Comparison of ENCODE assay signal across 17 cellular contexts in the genomic region with DNA sequence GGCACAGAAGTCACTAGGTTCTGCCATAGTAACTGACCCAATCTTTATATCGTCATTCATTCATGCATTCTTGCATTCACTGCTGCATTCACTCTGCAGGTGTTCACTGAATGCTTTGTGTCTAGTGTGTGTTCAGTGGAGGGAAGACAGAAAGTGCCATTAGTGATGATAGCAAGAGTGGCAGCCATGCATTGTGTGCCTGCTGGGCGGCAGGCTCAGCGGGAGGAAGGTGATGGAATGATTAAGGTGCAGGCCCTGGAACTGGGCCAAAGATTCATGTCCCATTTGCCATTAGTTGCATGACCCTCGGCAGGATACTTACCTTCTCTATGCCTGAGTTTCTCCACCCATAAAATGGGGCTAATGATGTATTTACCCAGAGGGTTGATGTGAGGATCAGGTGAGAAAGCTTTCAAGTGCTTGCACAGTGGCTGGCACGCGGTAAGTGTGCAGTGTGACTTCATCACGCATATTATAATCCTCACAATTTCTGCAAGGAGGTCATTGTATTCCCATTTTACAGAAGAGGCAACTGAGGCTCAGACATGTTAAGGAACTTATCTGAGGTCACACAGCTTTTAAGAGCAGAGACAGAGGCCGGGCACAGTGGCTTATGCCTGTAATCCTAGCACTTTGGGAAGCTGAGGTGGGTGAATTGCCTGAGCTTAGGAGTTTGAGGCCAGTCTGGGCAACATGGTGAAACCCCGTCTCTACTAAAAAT. TPM values are rescaled to one million over a fixed set of nuclear protein-coding genes. Genes with fewer than 3 reads are reported as not detected.
DNase-seq lines count a peak whose midpoint lies in the region; ATAC-seq, FAIRE-seq and TF ChIP-seq lines count a peak whose summit lies in the region.
"Had no signal": no experiment of that assay in that cellular context is flagged by ENCODE, and none has a peak within 500 bp of the region (broad histone marks: within the 10 kb centered on the region; RNA-seq: fewer than 3 reads in every experiment).

No MANE protein-coding gene starts in this region.

- peak overlapping the region; percentile 62 for H3K27ac Mint-ChIP-seq in neural crest cell (ENCODE audit: unreplicated experiment)

- no peaks in the 10 kb centered on the region for H3K36me3 Mint-ChIP-seq in neural crest cell (ENCODE audit: low read depth)

- DNase-seq in DMS53 (lab: John Stamatoyannopoulos, UW) (peak; percentile 33), DMS53 treated with DMSO at 0.1 percent for 48 hours (lab: John Stamatoyannopoulos, UW; ENCODE audit: unreplicated experiment) (no peak), NCI-H146 (lab: John Stamatoyannopoulos, UW) (peak; percentile 59), NCI-H748 treated with DMSO at 0.1 percent for 48 hours (lab: John Stamatoyannopoulos, UW) (peak; percentile 68), neural crest cell (ENCODE audit: low read depth, low spot score) (no peak), GM12892 (ENCODE audit: insufficient read length) (no peak)
- DNase-seq: 8988T, DMS 273 treated with DMSO at 0.1 percent for 48 hours, HCEC 1CT, KG1, NCI-H1092 treated with DMSO at 0.1 percent for 48 hours, NCI-H510A treated with DMSO at 0.1 percent for 48 hours, PC-9 had no signal

- no peak for TF ChIP-seq CTCF in neural crest cell (conservative IDR thresholded peaks at IDR 0.05)

- H3K4me1 Mint-ChIP-seq in neural crest cell, result peaks cover 3% of the 10 kb centered on the region

- no peak for ATAC-seq in HG02970 (IDR thresholded peaks at IDR 0.05; ENCODE audit: low FRiP score, unreplicated experiment)
- no peak for ATAC-seq in HG03025 (IDR thresholded peaks at IDR 0.05; ENCODE audit: low FRiP score, unreplicated experiment)

- FAIRE-seq in GM12892 (lab: Jason Lieb, UNC), result no peak
- FAIRE-seq: GM18507, HTR-8/SVneo had no signal

- no peak overlapping the region for H3K4me3 Mint-ChIP-seq in neural crest cell

- H3K9me3 Mint-ChIP-seq in neural crest cell, result no peaks in the 10 kb centered on the region

- TF ChIP-seq POLR2A in GM12892 (IDR thresholded peaks at IDR 0.05; ENCODE audit: low read depth, low read length), result no peak

- no peaks in the 10 kb centered on the region for H3K27me3 Mint-ChIP-seq in neural crest cell (ENCODE audit: low read depth)

RNA-seq across cellular contexts. Expression of a gene that starts 40.2 kb away (rescaled TPM):
- 16.0 TPM in 2 replicates for total RNA-seq in neural crest cell
- 12.7 TPM for polyA plus RNA-seq in GM12892 (2012; ENCODE audit: missing spikeins)

RNA-seq across cellular contexts. Expression of a gene that starts 50.2 kb away (rescaled TPM):
- total RNA-seq in neural crest cell, result 114 and 116 TPM in 2 replicates
- polyA plus RNA-seq in GM12892 (2012; ENCODE audit: missing spikeins), result 168 TPM

Comparison
In these comparisons a context has a peak if more than half of its experiments do, and no peak if none do; other contexts are left out.
1. DNase-seq: peak in DMS53 (single experiment), NCI-H146 (single experiment) and NCI-H748 treated with DMSO at 0.1 percent for 48 hours (single experiment); none in DMS53 treated with DMSO at 0.1 percent for 48 hours (single experiment), neural crest cell (single experiment) and GM12892 (single experiment).